20 cellular contexts compared by ENCODE assay signal in genomic region chr2:55865095-55865835, GRCh38. TPM values are rescaled to one million over a fixed set of nuclear protein-coding genes. Genes with fewer than 3 reads are reported as not detected.
A peak's percentile ranks its signal among the peaks of the same experiment; 100 is the strongest.
DNase-seq lines count a peak whose midpoint lies in the region; ATAC-seq, FAIRE-seq and TF ChIP-seq lines count a peak whose summit lies in the region.
"Had no signal": no experiment of that assay in that cellular context is flagged by ENCODE, and none has a peak within 500 bp of the region (broad histone marks: within the 10 kb centered on the region; RNA-seq: fewer than 3 reads in every experiment).

No MANE protein-coding gene starts in this region.

- ATAC-seq in stimulated activated effector memory CD8-positive, alpha-beta T cell treated with anti-CD3 and anti-CD28 coated beads, Interleukin-12 subunit alpha, Interleukin-12 subunit beta, amount 100 ng/mL, for 72 hours: no peak
- no peak for ATAC-seq in GM21528 (IDR thresholded peaks at IDR 0.05; ENCODE audit: low FRiP score, unreplicated experiment)

- H3K27ac ChIP-seq in GM23248 (peak overlapping the region; percentile 100), small intestine (ENCODE audit: low read depth in 1 of 2, low read length in 1 of 2) (no peak overlapping the region)
- H3K27ac ChIP-seq: cardiac muscle cell, transverse colon had no signal

- H3K4me2 ChIP-seq in GM23248 (ENCODE audit: unreplicated experiment): no peak overlapping the region

- in situ Hi-C loops in GM23248 (cut with MboI): no loop called here

- peak overlapping the region; percentile 3; the same call in 1 of the 2 replicates for H3K9ac ChIP-seq in GM23248

- no peaks in the 10 kb centered on the region for H3K9me3 ChIP-seq in GM23248 (ENCODE audit: low read depth)
- H3K9me3 ChIP-seq in small intestine (ENCODE audit: control insufficient read depth, low read depth): no peaks in the 10 kb centered on the region
- H3K9me3 ChIP-seq: transverse colon had no signal

- H3K27me3 Mint-ChIP-seq in progenitor cell of endocrine pancreas: no peaks in the 10 kb centered on the region

- H3F3A ChIP-seq in GM23248 (ENCODE audit: insufficient read depth): peaks cover 34% of the 10 kb centered on the region

- H3K27me3 ChIP-seq in GM23248 (replicated peaks; ENCODE audit: insufficient read depth) (no peaks in the 10 kb centered on the region), small intestine (ENCODE audit: control insufficient read depth in 2 of 2, insufficient read depth in 2 of 2, low read length in 2 of 2) (no peaks in the 10 kb centered on the region)
- H3K27me3 ChIP-seq: cardiac muscle cell, transverse colon had no signal

- no peaks in the 10 kb centered on the region for H4K20me1 ChIP-seq in GM23248 (ENCODE audit: insufficient read depth)

- peaks cover 67% of the 10 kb centered on the region for H3K4me1 ChIP-seq in GM23248 (ENCODE audit: insufficient read depth)
- no peaks in the 10 kb centered on the region for H3K4me1 ChIP-seq in small intestine (ENCODE audit: control insufficient read depth in 2 of 2, insufficient read depth in 1 of 2, low read depth in 1 of 2, low read length in 1 of 2)
- H3K4me1 ChIP-seq: transverse colon had no signal

- no peaks in the 10 kb centered on the region for H3K9me2 ChIP-seq in GM23248 (ENCODE audit: insufficient read depth)

- H3K36me3 Mint-ChIP-seq in progenitor cell of endocrine pancreas (ENCODE audit: insufficient read depth): peaks cover 6% of the 10 kb centered on the region
- no peaks in the 10 kb centered on the region for H3K36me3 Mint-ChIP-seq in stimulated activated effector memory CD8-positive, alpha-beta T cell treated with anti-CD3 and anti-CD28 coated beads, Interleukin-12 subunit alpha, Interleukin-12 subunit beta, amount 100 ng/mL, for 72 hours

- 63 to 67% methylated on average over 2 of the region's 2 CpGs for WGBS in GM23248 (ENCODE audit: low coverage in 1 of 2, low lambda C conversion rate in 2 of 2, missing lambda C conversion rate in 2 of 2), 2 experiments
- 69 to 87% (median 86%) methylated on average over 2 of the region's 2 CpGs for whole genome bisulfite sequencing in small intestine, 3 donors

- FAIRE-seq in small intestine (lab: Jason Lieb, UNC): no peak

- H3K4me3 Mint-ChIP-seq in progenitor cell of endocrine pancreas (ENCODE audit: low read depth): no peak overlapping the region
- no peak overlapping the region for H3K4me3 Mint-ChIP-seq in stimulated activated effector memory CD8-positive, alpha-beta T cell treated with anti-CD3 and anti-CD28 coated beads, Interleukin-12 subunit alpha, Interleukin-12 subunit beta, amount 100 ng/mL, for 72 hours

- H3K79me2 ChIP-seq in GM23248 (ENCODE audit: insufficient read depth): no peaks in the 10 kb centered on the region

- H3K4me3 ChIP-seq in GM23248 (no peak overlapping the region), fibroblast of mammary gland (ENCODE audit: control insufficient read depth, low read depth, low read length) (no peak overlapping the region), small intestine (ENCODE audit: low read depth in 1 of 2, low read length in 2 of 2) (no peak overlapping the region)
- H3K4me3 ChIP-seq: cardiac muscle cell, transverse colon had no signal

- H3K9me3 Mint-ChIP-seq in progenitor cell of endocrine pancreas (ENCODE audit: low read depth): no peaks in the 10 kb centered on the region
- H3K9me3 Mint-ChIP-seq in stimulated activated effector memory CD8-positive, alpha-beta T cell treated with anti-CD3 and anti-CD28 coated beads, Interleukin-12 subunit alpha, Interleukin-12 subunit beta, amount 100 ng/mL, for 72 hours: no peaks in the 10 kb centered on the region

- peaks cover 7% of the 10 kb centered on the region for H3K4me1 Mint-ChIP-seq in progenitor cell of endocrine pancreas (ENCODE audit: low read depth)
- no peaks in the 10 kb centered on the region for H3K4me1 Mint-ChIP-seq in stimulated activated effector memory CD8-positive, alpha-beta T cell treated with anti-CD3 and anti-CD28 coated beads, Interleukin-12 subunit alpha, Interleukin-12 subunit beta, amount 100 ng/mL, for 72 hours

- no peak for TF ChIP-seq CTCF in fibroblast of mammary gland (conservative IDR thresholded peaks at IDR 0.05; ENCODE audit: control insufficient read depth, insufficient read depth, low read depth, low read length)
- no peak for TF ChIP-seq CTCF in progenitor cell of endocrine pancreas (IDR thresholded peaks at IDR 0.05; ENCODE audit: unreplicated experiment)

- no peak overlapping the region for H2AFZ ChIP-seq in GM23248

- H3K36me3 ChIP-seq in GM23248 (ENCODE audit: low read depth) (peaks cover 37% of the 10 kb centered on the region), small intestine (ENCODE audit: control insufficient read depth in 2 of 2, insufficient read depth in 2 of 2, low read length in 2 of 2) (no peaks in the 10 kb centered on the region)
- H3K36me3 ChIP-seq: cardiac muscle cell, transverse colon had no signal

- peak; percentile 29 for DNase-seq in GM23248
- DNase-seq in amniotic epithelial cell (ENCODE audit: low read depth): peak; percentile 53
- peak; percentile 48 for DNase-seq in fibroblast of mammary gland (ENCODE audit: low read depth)
- no peak for DNase-seq in progenitor cell of endocrine pancreas (ENCODE audit: low spot score, unreplicated experiment)
- no peak for DNase-seq in stimulated activated effector memory CD8-positive, alpha-beta T cell treated with anti-CD3 and anti-CD28 coated beads, Interleukin-12 subunit alpha, Interleukin-12 subunit beta, amount 100 ng/mL, for 72 hours (ENCODE audit: low spot score in 2 of 2)
- DNase-seq in small intestine: no peak
- no peak for DNase-seq in NCI-H2171 (lab: John Stamatoyannopoulos, UW)
- DNase-seq: activated CD4-positive, CD25-positive, alpha-beta regulatory T cell; activated effector memory CD4-positive, alpha-beta T cell treated with anti-CD3 and anti-CD28 coated beads, Interleukin-2, amount 50 U/mL, for 16 hours; AML-193; head of caudate nucleus; MM.1S; NCI-H2029 treated with DMSO at 0.1 percent for 48 hours; NCI-H748 treated with DMSO at 0.1 percent for 48 hours; stimulated activated CD4-positive, alpha-beta T cell treated with anti-CD3 and anti-CD28 coated beads, Interleukin-2, amount 100 ng/mL, for 24 hours; stimulated activated CD8-positive, alpha-beta memory T cell treated with anti-CD3 and anti-CD28 coated beads, Interleukin-4, amount 100 ng/mL, for 48 hours; transverse colon had no signal

- H3K27ac Mint-ChIP-seq in progenitor cell of endocrine pancreas: peak overlapping the region; percentile 84
- no peak overlapping the region for H3K27ac Mint-ChIP-seq in stimulated activated effector memory CD8-positive, alpha-beta T cell treated with anti-CD3 and anti-CD28 coated beads, Interleukin-12 subunit alpha, Interleukin-12 subunit beta, amount 100 ng/mL, for 72 hours

RNA-seq across cellular contexts. Expression of gene EFEMP1, which starts 58.3 kb away (rescaled TPM):
- total RNA-seq in GM23248 (2014; rRNA removed; shearing (Covaris generic)): 1,343 and 1,498 TPM in 2 replicates
- 1,133 and 1,145 TPM in 2 replicates for polyA plus RNA-seq in GM23248 (2016; fragmentation: Nextera tagmentation; extraction: Ambion mirVana)
- total RNA-seq in progenitor cell of endocrine pancreas: 37.6 and 43.9 TPM in 2 replicates
- polyA plus RNA-seq in small intestine: 10 to 100 TPM in 1 of 3 donors, 1 to 10 TPM in 1, under 1 TPM in 1; 0.89 to 50.1 (median 5.9) TPM
- total RNA-seq: T-helper 1 cell treated with Interleukin-12 subunit alpha and Interleukin-12 subunit beta and Interleukin-4 antibody, amounts not matched to agents 30 ng/mL and 1 ng/mL, for 36 hours had no signal

Comparison
In these comparisons a context has a peak if more than half of its experiments do, and no peak if none do; other contexts are left out.
1. DNase-seq: peak in GM23248 (single experiment), amniotic epithelial cell (single experiment) and fibroblast of mammary gland (single experiment); none in progenitor cell of endocrine pancreas (single experiment), stimulated activated effector memory CD8-positive, alpha-beta T cell treated with anti-CD3 and anti-CD28 coated beads, Interleukin-12 subunit alpha, Interleukin-12 subunit beta, amount 100 ng/mL, for 72 hours (0 of 2), small intestine (single experiment) and NCI-H2171 (single experiment).
2. RNA of gene EFEMP1, which starts 58.3 kb away (total RNA-seq): 1,343 to 1,498 TPM in GM23248; 37.6 to 43.9 TPM in progenitor cell of endocrine pancreas; every median in the first group is over 10 times any median in the second.